In the genomic region with DNA sequence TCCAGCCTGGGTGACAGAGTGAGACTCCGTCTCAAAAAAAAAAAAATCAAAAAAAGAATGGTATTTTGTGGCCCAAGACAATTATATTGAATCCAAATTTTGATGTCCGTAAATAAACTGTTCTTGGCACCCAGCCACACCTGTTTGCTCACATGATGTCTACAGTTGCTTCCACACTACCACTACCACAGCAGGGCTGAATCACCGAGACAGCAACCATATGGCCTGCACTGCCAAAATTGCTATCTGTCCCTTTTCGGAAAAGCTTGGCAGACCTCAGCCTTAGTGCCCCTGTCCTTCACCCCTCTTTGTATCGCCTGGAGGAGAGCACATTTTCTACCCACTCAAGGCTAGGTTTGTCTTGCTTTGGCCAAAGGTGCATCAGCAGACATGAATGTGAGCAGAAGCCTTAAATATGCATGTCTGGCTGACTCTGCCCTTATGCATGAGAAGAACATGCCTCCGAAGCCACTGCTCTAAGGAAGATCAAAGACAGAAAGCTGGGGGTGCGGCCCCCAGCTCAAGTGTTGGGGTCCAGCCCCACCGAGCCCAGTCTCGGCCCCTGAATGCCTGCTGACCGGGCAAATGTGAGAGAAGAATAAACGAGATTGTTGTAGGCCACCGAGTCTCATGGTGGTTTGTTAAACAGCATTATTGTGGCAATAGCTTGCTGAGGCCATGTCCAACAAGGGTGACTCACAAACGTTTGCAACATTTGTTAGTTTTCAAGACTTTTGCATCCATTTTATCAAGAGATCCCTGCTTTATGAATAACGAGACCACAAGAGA, we compare ENCODE assay signal across 18 cellular contexts.
A peak's percentile ranks its signal among the peaks of the same experiment; 100 is the strongest.
DNase-seq lines count a peak whose midpoint lies in the region; ATAC-seq and TF ChIP-seq lines count a peak whose summit lies in the region.
"Had no signal": no experiment of that assay in that cellular context is flagged by ENCODE, and none has a peak within 500 bp of the region (broad histone marks: within the 10 kb centered on the region; RNA-seq: fewer than 3 reads in every experiment).

No MANE protein-coding gene starts in this region.

- H3K4me3 ChIP-seq in AG09309 (ENCODE audit: control insufficient read depth, low read depth, low read length): no peak overlapping the region
- H3K4me3 ChIP-seq: heart left ventricle, right atrium auricular region had no signal

- in situ Hi-C loops in GM13977 (cut with MboI; ENCODE audit: low pct_unique_long_range_greater_than_20kb, low sequenced_read_pairs, unreplicated experiment): no loop called here

- H3K27ac Mint-ChIP-seq in activated T-helper 17 cell treated with anti-CD3 and anti-CD28 coated beads, Interleukin-2, amount 50 U/mL, for 72 hours: peak overlapping the region; percentile 58

- H3K27me3 Mint-ChIP-seq in activated T-helper 17 cell treated with anti-CD3 and anti-CD28 coated beads, Interleukin-2, amount 50 U/mL, for 72 hours: peaks cover 24% of the 10 kb centered on the region

- no peak for TF ChIP-seq CTCF in AG09309 (IDR thresholded peaks at IDR 0.05; ENCODE audit: control insufficient read depth, insufficient read depth, low read depth, low read length, missing control alignments)
- TF ChIP-seq CTCF in GM13977 (IDR thresholded peaks at IDR 0.05; ENCODE audit: extremely low read depth, insufficient read depth, missing control alignments): no peak
- TF ChIP-seq CTCF in omental fat pad (IDR thresholded peaks at IDR 0.05): no peak

- H3K4me1 Mint-ChIP-seq in activated T-helper 17 cell treated with anti-CD3 and anti-CD28 coated beads, Interleukin-2, amount 50 U/mL, for 72 hours: peaks cover 4% of the 10 kb centered on the region

- H3K36me3 Mint-ChIP-seq in activated T-helper 17 cell treated with anti-CD3 and anti-CD28 coated beads, Interleukin-2, amount 50 U/mL, for 72 hours (ENCODE audit: low read depth): no peaks in the 10 kb centered on the region

- peak; percentile 27 for DNase-seq in AG09309 (ENCODE audit: low read depth)
- DNase-seq in GM13977 (ENCODE audit: low spot score): peak; percentile 7
- peak; percentile 13 for DNase-seq in omental fat pad (ENCODE audit: low spot score)
- DNase-seq in COR-L47 (lab: John Stamatoyannopoulos, UW): no peak
- DNase-seq: DMS153; kidney; mesendoderm; NCI-H2029 treated with DMSO at 0.1 percent for 48 hours; NCI-H748 treated with DMSO at 0.1 percent for 48 hours; stimulated activated CD4-positive, alpha-beta T cell treated with anti-CD3 and anti-CD28 coated beads, Interleukin-2, amount 100 ng/mL, for 48 hours; SW 1271; WERI-Rb-1 had no signal

- H3K9me3 Mint-ChIP-seq in activated T-helper 17 cell treated with anti-CD3 and anti-CD28 coated beads, Interleukin-2, amount 50 U/mL, for 72 hours: no peaks in the 10 kb centered on the region

- H3K4me3 Mint-ChIP-seq in activated T-helper 17 cell treated with anti-CD3 and anti-CD28 coated beads, Interleukin-2, amount 50 U/mL, for 72 hours: no peak overlapping the region

- ATAC-seq in activated T-helper 17 cell treated with anti-CD3 and anti-CD28 coated beads, Interleukin-2, amount 50 U/mL, for 72 hours (replicated peaks): no peak
- ATAC-seq in omental fat pad (ENCODE audit: low FRiP score): no peak
- no peak for ATAC-seq in HG03175 (IDR thresholded peaks at IDR 0.05; ENCODE audit: unreplicated experiment)
- no peak for ATAC-seq in HG03196 (IDR thresholded peaks at IDR 0.05; ENCODE audit: unreplicated experiment)
- ATAC-seq in HG02763 (IDR thresholded peaks at IDR 0.05; ENCODE audit: unreplicated experiment): no peak
- ATAC-seq: heart left ventricle had no signal
